In genomic region chr15:56918907-56919707, GRCh38 we compare ENCODE assay signal across 8 cellular contexts. TPM values are rescaled to one million over a fixed set of nuclear protein-coding genes. Genes with fewer than 3 reads are reported as not detected.
DNase-seq lines count a peak whose midpoint lies in the region; ATAC-seq, FAIRE-seq and TF ChIP-seq lines count a peak whose summit lies in the region.

No MANE protein-coding gene starts in this region.

- WGBS in pancreas, 2 donors: 0% methylated on average over 61 to 114 of the region's 114 CpGs

- H3K4me3 ChIP-seq in BE2C (ENCODE audit: low read depth, low read length): peak overlapping the region; percentile 86
- peak overlapping the region; percentile 82 for H3K4me3 ChIP-seq in RWPE2 (ENCODE audit: severe bottlenecking)
- H3K4me3 ChIP-seq in pancreas: peak overlapping the region; percentile 79 to 97 (median 88)

- H3K27ac ChIP-seq in RWPE2 (ENCODE audit: poor library complexity, severe bottlenecking) (peak overlapping the region; percentile 77), pancreas (peak overlapping the region; percentile 85 to 95 (median 90))

- TF ChIP-seq CTCF in BE2C (IDR thresholded peaks at IDR 0.05; ENCODE audit: low read depth, low read length) (no peak), RWPE2 (IDR thresholded peaks at IDR 0.05; ENCODE audit: poor library complexity, severe bottlenecking) (no peak), glutamatergic neuron (IDR thresholded peaks at IDR 0.05; ENCODE audit: partially characterized antibody, unreplicated experiment) (no peak), pancreas (IDR thresholded peaks at IDR 0.05) (no peak), type B pancreatic cell (conservative IDR thresholded peaks at IDR 0.05) (no peak)

- H3K36me3 Mint-ChIP-seq in activated naive CD4-positive, alpha-beta T cell treated with anti-CD3 and anti-CD28 coated beads, Interleukin-2, amount 50 U/mL, for 72 hours: peaks cover 14 to 37% of the 10 kb centered on the region in 2 donors
- peaks cover 7% of the 10 kb centered on the region for H3K36me3 Mint-ChIP-seq in glutamatergic neuron (ENCODE audit: unreplicated experiment)
- H3K36me3 Mint-ChIP-seq in type B pancreatic cell: peaks cover 30% of the 10 kb centered on the region

- H3K36me3 ChIP-seq in BE2C (peaks cover 42% of the 10 kb centered on the region), RWPE2 (ENCODE audit: low read depth) (peaks cover 40% of the 10 kb centered on the region), pancreas (peaks cover 0 to 5% (median 0%) of the 10 kb centered on the region in 3 donors)

- intact Hi-C loops in pancreas (cut with DNase I): no loop called here

- H3K4me1 ChIP-seq in BE2C: peaks cover 9% of the 10 kb centered on the region
- peaks cover 41% of the 10 kb centered on the region for H3K4me1 ChIP-seq in RWPE2 (ENCODE audit: insufficient read depth, poor library complexity, severe bottlenecking)
- peaks cover 0 to 44% (median 33%) of the 10 kb centered on the region in 3 donors for H3K4me1 ChIP-seq in pancreas

- H3K4me3 Mint-ChIP-seq in glutamatergic neuron (ENCODE audit: unreplicated experiment) (peak overlapping the region; percentile 96), type B pancreatic cell (peak overlapping the region; percentile 94)

- H3K9me3 ChIP-seq in BE2C: no peaks in the 10 kb centered on the region
- H3K9me3 ChIP-seq in RWPE2 (ENCODE audit: severe bottlenecking): no peaks in the 10 kb centered on the region
- no peaks in the 10 kb centered on the region for H3K9me3 ChIP-seq in pancreas

- H3K9me3 Mint-ChIP-seq in activated naive CD4-positive, alpha-beta T cell treated with anti-CD3 and anti-CD28 coated beads, Interleukin-2, amount 50 U/mL, for 72 hours: no peaks in the 10 kb centered on the region
- H3K9me3 Mint-ChIP-seq in glutamatergic neuron (ENCODE audit: unreplicated experiment) (peaks cover 10% of the 10 kb centered on the region), type B pancreatic cell (peaks cover 5% of the 10 kb centered on the region)

- no peak for FAIRE-seq in pancreas (lab: Jason Lieb, UNC)

- DNase-seq in BE2C: peak; percentile 74
- DNase-seq in RWPE2 (ENCODE audit: low spot score): peak; percentile 78
- peak; percentile 56 to 71 for DNase-seq in activated naive CD4-positive, alpha-beta T cell treated with anti-CD3 and anti-CD28 coated beads, Interleukin-2, amount 50 U/mL, for 72 hours (ENCODE audit: low spot score in 2 of 2)
- peak; percentile 70 for DNase-seq in glutamatergic neuron
- DNase-seq in pancreas: peak; percentile 52 to 81 (median 61)
- DNase-seq in type B pancreatic cell (ENCODE audit: extremely low spot score, unreplicated experiment): peak; percentile 72

- H3K4me1 Mint-ChIP-seq in glutamatergic neuron (ENCODE audit: low read depth, unreplicated experiment) (peaks cover 17% of the 10 kb centered on the region), type B pancreatic cell (ENCODE audit: unreplicated experiment) (peaks cover 23% of the 10 kb centered on the region)

- peaks cover 7% of the 10 kb centered on the region for H3K27me3 Mint-ChIP-seq in glutamatergic neuron (ENCODE audit: unreplicated experiment)
- H3K27me3 Mint-ChIP-seq in type B pancreatic cell: no peaks in the 10 kb centered on the region

- H3K27ac Mint-ChIP-seq in activated naive CD4-positive, alpha-beta T cell treated with anti-CD3 and anti-CD28 coated beads, Interleukin-2, amount 50 U/mL, for 72 hours: peak overlapping the region; percentile 87 to 93
- peak overlapping the region; percentile 90 for H3K27ac Mint-ChIP-seq in glutamatergic neuron (ENCODE audit: unreplicated experiment)
- H3K27ac Mint-ChIP-seq in type B pancreatic cell: peak overlapping the region; percentile 88

- peak; percentile 41 for ATAC-seq in GM19035 (IDR thresholded peaks at IDR 0.05; ENCODE audit: unreplicated experiment)
- peak; percentile 30 for ATAC-seq in HG03280 (IDR thresholded peaks at IDR 0.05; ENCODE audit: unreplicated experiment)
- peak; percentile 40 for ATAC-seq in RWPE2 (ENCODE audit: low read depth)
- ATAC-seq in activated naive CD4-positive, alpha-beta T cell treated with anti-CD3 and anti-CD28 coated beads, Interleukin-2, amount 50 U/mL, for 72 hours: peak; percentile 27 to 57
- peak; percentile 9 to 64 (median 34) for ATAC-seq in pancreas

- no peaks in the 10 kb centered on the region for H3K27me3 ChIP-seq in BE2C
- no peaks in the 10 kb centered on the region for H3K27me3 ChIP-seq in RWPE2 (ENCODE audit: insufficient read depth, poor library complexity, severe bottlenecking)
- no peaks in the 10 kb centered on the region for H3K27me3 ChIP-seq in pancreas

RNA-seq across cellular contexts. Expression of gene TCF12, which starts 0.7 kb away (rescaled TPM):
- 145 TPM for polyA plus RNA-seq in BE2C (2012; ENCODE audit: insufficient read depth, insufficient read length, low read depth)
- total RNA-seq in activated naive CD4-positive, alpha-beta T cell treated with anti-CD3 and anti-CD28 coated beads, Interleukin-2, amount 50 U/mL, for 72 hours: 10 to 100 TPM; 44.9 to 55.5 TPM
- total RNA-seq in glutamatergic neuron (ENCODE audit: unreplicated experiment) (140 TPM), pancreas (10 to 100 TPM; 26.9 to 67.4 (median 28.6) TPM), type B pancreatic cell (ENCODE audit: low replicate concordance) (74.9 and 153 TPM in 2 replicates)
- polyA plus RNA-seq in pancreas: 1 to 10 TPM; 7.7 to 9.0 TPM

Comparison
In these comparisons a context has a peak if more than half of its experiments do, and no peak if none do; other contexts are left out.
1. Peak in every context shown above with its lines: DNase-seq, ATAC-seq, H3K4me3 ChIP-seq and H3K27ac ChIP-seq.